24 cellular contexts compared by ENCODE assay signal in genomic region chr10:50999163-50999562, GRCh38.
"Had no signal": no experiment of that assay in that cellular context is flagged by ENCODE, and none has a peak within 500 bp of the region (broad histone marks: within the 10 kb centered on the region; RNA-seq: fewer than 3 reads in every experiment).

No MANE protein-coding gene starts in this region.

- H3K4me1 ChIP-seq: right lobe of liver, vagina had no signal

- H3K9me3 ChIP-seq: heart right ventricle, lower lobe of right lung, mucosa of descending colon, right lobe of liver, upper lobe of left lung, vagina had no signal

- DNase-seq: activated B cell treated with CpG ODN at 0.5 μM for 24 hours; activated CD4-positive, alpha-beta T cell treated with anti-CD3 and anti-CD28 coated beads, Interleukin-2, amount 50 U/mL, for 1 hour; activated CD8-positive, alpha-beta T cell treated with anti-CD3 and anti-CD28 coated beads for 36 hours; activated gamma-delta T cell treated with Interleukin-2 at 50 U/mL for 16 hours; activated naive CD4-positive, alpha-beta T cell treated with anti-CD3 and anti-CD28 coated beads, Interleukin-2, amount 50 U/mL, for 16 hours; activated T-cell treated with anti-CD3 and anti-CD28 coated beads, Interleukin-2, amount 50 U/mL, for 4 hours; amygdala; effector CD8-positive, alpha-beta T cell; foreskin fibroblast; heart right ventricle; kidney glomerular epithelial cell; lower lobe of right lung; mesendoderm; mucosa of descending colon; right lobe of liver; stimulated activated CD4-positive, alpha-beta T cell treated with anti-CD3 and anti-CD28 coated beads, Interleukin-12 subunit alpha, Interleukin-12 subunit beta, amount 100 ng/mL, for 4 hours; stimulated activated CD4-positive, alpha-beta T cell treated with anti-CD3 and anti-CD28 coated beads, Interleukin-4, amount 100 ng/mL, for 24 hours; T-helper 1 cell; upper lobe of left lung had no signal

- H3K4me3 ChIP-seq: heart right ventricle, lower lobe of right lung, mucosa of descending colon, right lobe of liver, upper lobe of left lung, vagina had no signal

- ATAC-seq: activated CD8-positive, alpha-beta T cell treated with anti-CD3 and anti-CD28 coated beads for 36 hours; activated T-cell treated with anti-CD3 and anti-CD28 coated beads, Interleukin-2, amount 50 U/mL, for 4 hours; activated T-helper 17 cell treated with anti-CD3 and anti-CD28 coated beads, Interleukin-2, amount 50 U/mL, for 72 hours; heart right ventricle; left lobe of liver; lower lobe of right lung; mucosa of descending colon; right lobe of liver; stimulated activated effector memory CD8-positive, alpha-beta T cell treated with anti-CD3 and anti-CD28 coated beads, Interleukin-12 subunit alpha, Interleukin-12 subunit beta, amount 100 ng/mL, for 72 hours had no signal

- H3K27ac ChIP-seq: epithelial cell of prostate, right lobe of liver, vagina had no signal

- H3K27me3 ChIP-seq: right lobe of liver, upper lobe of left lung, vagina had no signal

- H3K36me3 ChIP-seq: heart right ventricle, lower lobe of right lung, right lobe of liver, upper lobe of left lung, vagina had no signal
